Comparison of ENCODE assay signal across 1 cellular context in the genomic region with DNA sequence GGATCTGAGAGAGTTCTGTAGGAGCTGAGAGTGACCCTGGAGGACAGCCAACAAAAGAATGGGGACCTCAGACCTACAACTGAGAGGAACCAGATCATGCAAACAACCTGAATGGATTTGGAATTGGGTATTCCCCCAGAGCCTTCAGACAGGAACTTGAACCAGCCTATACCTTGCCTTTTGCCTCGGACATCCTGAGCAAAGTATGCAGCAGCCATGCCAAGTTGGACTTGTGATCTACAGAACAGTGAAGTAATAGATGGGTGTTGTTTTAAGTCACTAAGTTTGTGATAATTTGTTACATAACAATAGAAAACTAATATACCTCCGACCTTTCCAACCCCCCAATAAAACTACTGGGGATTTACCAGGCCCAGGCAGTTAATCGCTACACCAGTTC.
TF ChIP-seq lines count a peak whose summit lies in the region.

No MANE protein-coding gene starts in this region.

TF ChIP-seq in HepG2, 621 proteins besides CTCF, POLR2A, EP300 and RAD21 (continued from another document):
- no peak for TF ChIP-seq SMAD3 (CRISPR knock-in tag; IDR thresholded peaks at IDR 0.05)
- no peak for TF ChIP-seq YEATS2 (CRISPR knock-in tag; IDR thresholded peaks at IDR 0.05; ENCODE audit: borderline replicate concordance)
- TF ChIP-seq TEAD2 (CRISPR knock-in tag; IDR thresholded peaks at IDR 0.05): no peak
- 0 out of 2 replicates have a peak, but pooled peaks have one; percentile 24 for TF ChIP-seq ISL2 (CRISPR knock-in tag; IDR thresholded peaks at IDR 0.05)
- no peak for TF ChIP-seq ZNF557 (CRISPR knock-in tag; IDR thresholded peaks at IDR 0.05)
- TF ChIP-seq ZNF33A (CRISPR knock-in tag; IDR thresholded peaks at IDR 0.05; ENCODE audit: borderline replicate concordance): no peak
- TF ChIP-seq ARNT (IDR thresholded peaks at IDR 0.05): no peak
- TF ChIP-seq CHD2 (IDR thresholded peaks at IDR 0.05; ENCODE audit: low read depth, low read length): no peak
- TF ChIP-seq ZNF17 (CRISPR knock-in tag; IDR thresholded peaks at IDR 0.05): no peak
- TF ChIP-seq MED1 (CRISPR knock-in tag; IDR thresholded peaks at IDR 0.05): 0 out of 2 replicates have a peak, but pooled peaks have one; percentile 22
- no peak for TF ChIP-seq ZNF468 (CRISPR knock-in tag; IDR thresholded peaks at IDR 0.05)
- TF ChIP-seq ZNF800 (CRISPR knock-in tag; IDR thresholded peaks at IDR 0.05): no peak
- 0 out of 2 replicates have a peak, but pooled peaks have one; percentile 18 for TF ChIP-seq GATAD2A (CRISPR knock-in tag; IDR thresholded peaks at IDR 0.05)
- TF ChIP-seq HNRNPLL (IDR thresholded peaks at IDR 0.05; ENCODE audit: low read depth, low read length, poor library complexity, severe bottlenecking): no peak
- peak; percentile 58 for TF ChIP-seq TEAD3 (CRISPR knock-in tag; optimal IDR thresholded peaks at IDR 0.05; ENCODE audit: borderline replicate concordance)
- TF ChIP-seq CEBPB (IDR thresholded peaks at IDR 0.05; ENCODE audit: borderline replicate concordance, low read depth, low read length): 0 out of 2 replicates have a peak, but pooled peaks have one; percentile 34
- TF ChIP-seq GPBP1L1 (CRISPR knock-in tag; IDR thresholded peaks at IDR 0.05): no peak
- 0 out of 2 replicates have a peak, but pooled peaks have one; percentile 13 for TF ChIP-seq FOSL2 (CRISPR knock-in tag; IDR thresholded peaks at IDR 0.05)
- no peak for TF ChIP-seq TOE1 (CRISPR knock-in tag; IDR thresholded peaks at IDR 0.05)
- TF ChIP-seq, protein P1, sequence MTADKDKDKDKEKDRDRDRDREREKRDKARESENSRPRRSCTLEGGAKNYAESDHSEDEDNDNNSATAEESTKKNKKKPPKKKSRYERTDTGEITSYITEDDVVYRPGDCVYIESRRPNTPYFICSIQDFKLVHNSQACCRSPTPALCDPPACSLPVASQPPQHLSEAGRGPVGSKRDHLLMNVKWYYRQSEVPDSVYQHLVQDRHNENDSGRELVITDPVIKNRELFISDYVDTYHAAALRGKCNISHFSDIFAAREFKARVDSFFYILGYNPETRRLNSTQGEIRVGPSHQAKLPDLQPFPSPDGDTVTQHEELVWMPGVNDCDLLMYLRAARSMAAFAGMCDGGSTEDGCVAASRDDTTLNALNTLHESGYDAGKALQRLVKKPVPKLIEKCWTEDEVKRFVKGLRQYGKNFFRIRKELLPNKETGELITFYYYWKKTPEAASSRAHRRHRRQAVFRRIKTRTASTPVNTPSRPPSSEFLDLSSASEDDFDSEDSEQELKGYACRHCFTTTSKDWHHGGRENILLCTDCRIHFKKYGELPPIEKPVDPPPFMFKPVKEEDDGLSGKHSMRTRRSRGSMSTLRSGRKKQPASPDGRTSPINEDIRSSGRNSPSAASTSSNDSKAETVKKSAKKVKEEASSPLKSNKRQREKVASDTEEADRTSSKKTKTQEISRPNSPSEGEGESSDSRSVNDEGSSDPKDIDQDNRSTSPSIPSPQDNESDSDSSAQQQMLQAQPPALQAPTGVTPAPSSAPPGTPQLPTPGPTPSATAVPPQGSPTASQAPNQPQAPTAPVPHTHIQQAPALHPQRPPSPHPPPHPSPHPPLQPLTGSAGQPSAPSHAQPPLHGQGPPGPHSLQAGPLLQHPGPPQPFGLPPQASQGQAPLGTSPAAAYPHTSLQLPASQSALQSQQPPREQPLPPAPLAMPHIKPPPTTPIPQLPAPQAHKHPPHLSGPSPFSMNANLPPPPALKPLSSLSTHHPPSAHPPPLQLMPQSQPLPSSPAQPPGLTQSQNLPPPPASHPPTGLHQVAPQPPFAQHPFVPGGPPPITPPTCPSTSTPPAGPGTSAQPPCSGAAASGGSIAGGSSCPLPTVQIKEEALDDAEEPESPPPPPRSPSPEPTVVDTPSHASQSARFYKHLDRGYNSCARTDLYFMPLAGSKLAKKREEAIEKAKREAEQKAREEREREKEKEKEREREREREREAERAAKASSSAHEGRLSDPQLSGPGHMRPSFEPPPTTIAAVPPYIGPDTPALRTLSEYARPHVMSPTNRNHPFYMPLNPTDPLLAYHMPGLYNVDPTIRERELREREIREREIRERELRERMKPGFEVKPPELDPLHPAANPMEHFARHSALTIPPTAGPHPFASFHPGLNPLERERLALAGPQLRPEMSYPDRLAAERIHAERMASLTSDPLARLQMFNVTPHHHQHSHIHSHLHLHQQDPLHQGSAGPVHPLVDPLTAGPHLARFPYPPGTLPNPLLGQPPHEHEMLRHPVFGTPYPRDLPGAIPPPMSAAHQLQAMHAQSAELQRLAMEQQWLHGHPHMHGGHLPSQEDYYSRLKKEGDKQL (CRISPR knock-in tag; IDR thresholded peaks at IDR 0.05; ENCODE audit: low read depth): no peak
- TF ChIP-seq HNF4A (CRISPR knock-in tag; IDR thresholded peaks at IDR 0.05): peak; percentile 60; the same call in 1 of the 2 replicates
- no peak for TF ChIP-seq PITX1 (CRISPR knock-in tag; IDR thresholded peaks at IDR 0.05)
